22 cellular contexts compared by ENCODE assay signal in genomic region chr10:6174201-6174874, GRCh38. TPM values are rescaled to one million over a fixed set of nuclear protein-coding genes. Genes with fewer than 3 reads are reported as not detected.
DNase-seq lines count a peak whose midpoint lies in the region; ATAC-seq, FAIRE-seq and TF ChIP-seq lines count a peak whose summit lies in the region.
"Had no signal": no experiment of that assay in that cellular context is flagged by ENCODE, and none has a peak within 500 bp of the region (broad histone marks: within the 10 kb centered on the region; RNA-seq: fewer than 3 reads in every experiment).

No MANE protein-coding gene starts in this region.

- H3K27ac ChIP-seq in K562 (ENCODE audit: extremely low read depth, low read depth, low read length) = no peak overlapping the region
- peak overlapping the region; percentile 88 for H3K27ac ChIP-seq in layer of hippocampus (ENCODE audit: low read depth, low read length)
- H3K27ac ChIP-seq in substantia nigra (ENCODE audit: low read depth, low read length, poor library complexity, severe bottlenecking) = peak overlapping the region; percentile 91
- H3K27ac ChIP-seq: A549, brain microvascular endothelial cell, vagina had no signal

- peak; percentile 40 for FAIRE-seq in K562 (lab: Jason Lieb, UNC)
- FAIRE-seq: A549 had no signal

- TF ChIP-seq CTCF in activated CD8-positive, alpha-beta T cell treated with anti-CD3 and anti-CD28 coated beads for 36 hours (IDR thresholded peaks at IDR 0.05) = no peak
- TF ChIP-seq CTCF in K562 (IDR thresholded peaks at IDR 0.05 in 2 of 3, conservative IDR thresholded peaks at IDR 0.05 in 1 of 3; ENCODE audit: insufficient read depth in 2 of 3, low read depth in 1 of 3, low read length in 3 of 3) = no peak

- TF ChIP-seq RAD21 in K562 (CRISPR knock-in tag; conservative IDR thresholded peaks at IDR 0.05 in 1 of 2, IDR thresholded peaks at IDR 0.05 in 1 of 2) = no peak

- no peaks in the 10 kb centered on the region for H3K9me3 ChIP-seq in K562 (replicated peaks; ENCODE audit: control insufficient read depth, insufficient read depth, low read depth, low read length)
- H3K9me3 ChIP-seq: A549, vagina had no signal

- intact Hi-C loops in activated CD8-positive, alpha-beta T cell treated with anti-CD3 and anti-CD28 coated beads for 36 hours (cut with micrococcal nuclease) = no loop called here
- intact Hi-C loops in K562 (cut with micrococcal nuclease) = no loop called here

- peaks cover 70% of the 10 kb centered on the region for H3K4me1 Mint-ChIP-seq in activated CD8-positive, alpha-beta T cell treated with anti-CD3 and anti-CD28 coated beads for 36 hours (ENCODE audit: low read depth)
- peaks cover 66% of the 10 kb centered on the region for H3K4me1 Mint-ChIP-seq in activated CD8-positive, alpha-beta T cell treated with anti-CD3 and anti-CD28 coated beads, Interleukin-2, amount 10 ng/mL, durations not matched to agents 7 days and 5 days (ENCODE audit: low read depth)

- no peak for TF ChIP-seq POLR2A in K562 (conservative IDR thresholded peaks at IDR 0.05)

- H3K27me3 Mint-ChIP-seq in activated CD8-positive, alpha-beta T cell treated with anti-CD3 and anti-CD28 coated beads for 36 hours = no peaks in the 10 kb centered on the region
- no peaks in the 10 kb centered on the region for H3K27me3 Mint-ChIP-seq in activated CD8-positive, alpha-beta T cell treated with anti-CD3 and anti-CD28 coated beads, Interleukin-2, amount 10 ng/mL, durations not matched to agents 7 days and 5 days (ENCODE audit: low read depth)

- BruUV-seq in K562 (replicated peaks; lab: Mats Ljungman, UMichigan) = no TSS peak

- no peak overlapping the region for H3K4me3 ChIP-seq in K562
- H3K4me3 ChIP-seq: A549, vagina had no signal

- peaks cover 83% of the 10 kb centered on the region for H3K79me2 ChIP-seq in K562 (ENCODE audit: control insufficient read depth, insufficient read depth, low read length)

- peaks cover 26% of the 10 kb centered on the region; the same call in 2 of the 3 replicates for H3K36me3 ChIP-seq in K562 (ENCODE audit: control insufficient read depth, insufficient read depth, low read length)
- H3K36me3 ChIP-seq: brain microvascular endothelial cell, vagina had no signal

- H3K36me3 Mint-ChIP-seq in activated CD8-positive, alpha-beta T cell treated with anti-CD3 and anti-CD28 coated beads for 36 hours (ENCODE audit: low read depth) = peaks cover 40% of the 10 kb centered on the region
- H3K36me3 Mint-ChIP-seq in activated CD8-positive, alpha-beta T cell treated with anti-CD3 and anti-CD28 coated beads, Interleukin-2, amount 10 ng/mL, durations not matched to agents 7 days and 5 days (ENCODE audit: low read depth) = peaks cover 18% of the 10 kb centered on the region

- no peak for ATAC-seq in activated CD8-positive, alpha-beta T cell treated with anti-CD3 and anti-CD28 coated beads for 36 hours
- no peak for ATAC-seq in activated CD8-positive, alpha-beta T cell treated with anti-CD3 and anti-CD28 coated beads, Interleukin-2, amount 10 ng/mL, durations not matched to agents 7 days and 5 days
- no peak for ATAC-seq in K562
- no peak for ATAC-seq in HG03175 (IDR thresholded peaks at IDR 0.05; ENCODE audit: unreplicated experiment)
- ATAC-seq: A549; activated CD4-positive, CD25-positive, alpha-beta regulatory T cell treated with anti-CD3 and anti-CD28 coated beads, Interleukin-2, amount 50 U/mL, for 24 hours had no signal

- CTCF ChIA-PET in activated CD8-positive, alpha-beta T cell treated with anti-CD3 and anti-CD28 coated beads for 36 hours (lab: Charles Lee) = interaction anchor here (0.9 to 2.9 kb wide), 9 partner anchors 8 to 232 kb away, joined by 3 to 19 read pairs (median 4); partner anchors contain the start of gene PFKFB3
- CTCF ChIA-PET in activated CD8-positive, alpha-beta T cell treated with anti-CD3 and anti-CD28 coated beads, Interleukin-2, amount 10 ng/mL, durations not matched to agents 7 days and 5 days (lab: Charles Lee) = interaction anchor here (0.9 to 4.5 kb wide), 7 partner anchors 9 to 236 kb away, joined by 3 to 93 read pairs (median 21); partner anchors contain the start of gene PFKFB3
- CTCF ChIA-PET in K562 (lab: Yijun Ruan, JAX; ENCODE audit: low intra/inter-chr PET ratio) = no interaction called here

- no peak for TF ChIP-seq EP300 in K562 (IDR thresholded peaks at IDR 0.05; ENCODE audit: low read length)

- no peak overlapping the region for H3K4me3 Mint-ChIP-seq in activated CD8-positive, alpha-beta T cell treated with anti-CD3 and anti-CD28 coated beads for 36 hours
- H3K4me3 Mint-ChIP-seq in activated CD8-positive, alpha-beta T cell treated with anti-CD3 and anti-CD28 coated beads, Interleukin-2, amount 10 ng/mL, durations not matched to agents 7 days and 5 days = no peak overlapping the region
- H3K4me3 Mint-ChIP-seq: activated naive CD4-positive, alpha-beta T cell treated with anti-CD3 and anti-CD28 coated beads for 36 hours had no signal

- H3K9me3 Mint-ChIP-seq in activated CD8-positive, alpha-beta T cell treated with anti-CD3 and anti-CD28 coated beads for 36 hours = no peaks in the 10 kb centered on the region
- no peaks in the 10 kb centered on the region for H3K9me3 Mint-ChIP-seq in activated CD8-positive, alpha-beta T cell treated with anti-CD3 and anti-CD28 coated beads, Interleukin-2, amount 10 ng/mL, durations not matched to agents 7 days and 5 days (ENCODE audit: insufficient read depth)
- H3K9me3 Mint-ChIP-seq: activated naive CD4-positive, alpha-beta T cell treated with anti-CD3 and anti-CD28 coated beads for 36 hours; T-helper 1 cell treated with Interleukin-12 subunit alpha and Interleukin-12 subunit beta and Interleukin-4 antibody, amounts not matched to agents 30 μg/mL and 1 μg/mL, for 36 hours had no signal

- WGBS in K562 (ENCODE audit: insufficient coverage, low coverage, missing lambda C conversion rate) = 93% methylated on average over 15 of the region's 22 CpGs

- peaks cover 68% of the 10 kb centered on the region for H4K20me1 ChIP-seq in K562 (replicated peaks; ENCODE audit: control insufficient read depth, insufficient read depth, low read length)

- peaks cover 3% of the 10 kb centered on the region for H3K9me1 ChIP-seq in K562 (ENCODE audit: control insufficient read depth, insufficient read depth, low read length)

- POLR2A ChIA-PET in activated CD8-positive, alpha-beta T cell treated with anti-CD3 and anti-CD28 coated beads for 36 hours (lab: Charles Lee) = interaction anchor here (1.9 kb wide), 1 partner anchor 11 kb away, joined by 7 read pairs; no protein-coding TSS in a partner anchor
- POLR2A ChIA-PET in activated CD8-positive, alpha-beta T cell treated with anti-CD3 and anti-CD28 coated beads, Interleukin-2, amount 10 ng/mL, durations not matched to agents 7 days and 5 days (lab: Charles Lee) = no interaction called here
- POLR2A ChIA-PET in K562 (lab: Yijun Ruan, JAX) = interaction anchor here (1.3 to 2.1 kb wide), 2 partner anchors 10 to 12 kb away, joined by 3 to 6 read pairs; no protein-coding TSS in a partner anchor

- H3K27ac Mint-ChIP-seq in activated CD8-positive, alpha-beta T cell treated with anti-CD3 and anti-CD28 coated beads for 36 hours = peak overlapping the region; percentile 58
- no peak overlapping the region for H3K27ac Mint-ChIP-seq in activated CD8-positive, alpha-beta T cell treated with anti-CD3 and anti-CD28 coated beads, Interleukin-2, amount 10 ng/mL, durations not matched to agents 7 days and 5 days

- peaks cover 0 to 24% of the 10 kb centered on the region in 2 experiments; a peak in 2 of 5 replicates for H3K4me1 ChIP-seq in K562 (replicated peaks in 1 of 2; ENCODE audit: control insufficient read depth in 2 of 2, insufficient read depth in 2 of 2, low read length in 2 of 2)

- H2AFZ ChIP-seq in K562 (ENCODE audit: low read depth, low read length) = no peak overlapping the region

- no peak overlapping the region for H3K4me2 ChIP-seq in K562 (ENCODE audit: insufficient read depth, low read length)
- H3K4me2 ChIP-seq: A549 had no signal

- H3K27me3 ChIP-seq in K562 (ENCODE audit: control insufficient read depth in 2 of 2, insufficient read depth in 2 of 2, low read length in 2 of 2) = no peaks in the 10 kb centered on the region
- H3K27me3 ChIP-seq in layer of hippocampus (ENCODE audit: control insufficient read depth, insufficient read depth, low read length) = no peaks in the 10 kb centered on the region
- H3K27me3 ChIP-seq: brain microvascular endothelial cell, vagina had no signal

- no peak for DNase-seq in activated CD8-positive, alpha-beta T cell treated with anti-CD3 and anti-CD28 coated beads for 36 hours
- no peak for DNase-seq in activated CD8-positive, alpha-beta T cell treated with anti-CD3 and anti-CD28 coated beads, Interleukin-2, amount 10 ng/mL, durations not matched to agents 7 days and 5 days
- DNase-seq in K562 (ENCODE audit: extremely low read depth in 1 of 4, low spot score in 3 of 4) = no peak
- peak in 35 of 49 donors; percentile 15 to 78 (median 44) for DNase-seq in substantia nigra (lab: John Stamatoyannopoulos, UW)
- DNase-seq in NCI-H510A treated with DMSO at 0.1 percent for 48 hours (lab: John Stamatoyannopoulos, UW) = no peak
- no peak for DNase-seq in stimulated activated CD8-positive, alpha-beta memory T cell treated with anti-CD3 and anti-CD28 coated beads, Interleukin-4, amount 100 ng/mL, for 48 hours
- DNase-seq: activated CD8-positive, alpha-beta memory T cell treated with anti-CD3 and anti-CD28 coated beads, Interleukin-2, amount 50 U/mL, for 4 hours; activated naive CD4-positive, alpha-beta T cell treated with anti-CD3 and anti-CD28 coated beads for 36 hours; brain microvascular endothelial cell; effector CD4-positive, alpha-beta T cell; EL; Kasumi-1; NCI-H1417 treated with DMSO at 0.1 percent for 48 hours; NCI-H345; stimulated activated CD4-positive, alpha-beta T cell treated with anti-CD3 and anti-CD28 coated beads, Interleukin-12 subunit alpha, Interleukin-12 subunit beta, amount 100 ng/mL, for 4 hours; stimulated activated naive CD4-positive, alpha-beta T cell treated with Interleukin-2 at 50 U/mL for 16 hours had no signal

- 0 out of 4 replicates have a peak overlapping the region, but pooled peaks of 1 of the 2 experiments have one; percentile 42 for H3K9ac ChIP-seq in K562 (ENCODE audit: insufficient read depth in 1 of 2, low read depth in 2 of 2, low read length in 2 of 2)

- in situ Hi-C loops in K562 (cut with MboI) = no loop called here

RNA-seq across cellular contexts. Expression of gene PFKFB3, which starts 28.4 kb away (rescaled TPM):
- total RNA-seq in activated CD8-positive, alpha-beta T cell treated with anti-CD3 and anti-CD28 coated beads for 36 hours = 100 to 1,000 TPM; 107 to 117 TPM
- total RNA-seq in activated CD8-positive, alpha-beta T cell treated with anti-CD3 and anti-CD28 coated beads, Interleukin-2, amount 10 ng/mL, durations not matched to agents 7 days and 5 days = 10 to 100 TPM; 93.0 to 97.3 TPM
- 25.5 and 39.0 TPM in 2 replicates for total RNA-seq in K562 (2011; cell fraction: chromatin; rRNA removed; ENCODE audit: low replicate concordance)
- 19.2 and 20.8 TPM in 2 replicates for total RNA-seq in K562 (2011; cell fraction: nucleolus; rRNA removed)
- 15.2 and 16.8 TPM in 2 replicates for total RNA-seq in K562 (2011; cell fraction: nucleoplasm; rRNA removed)
- total RNA-seq in K562 (2014; rRNA removed) = 7.1 and 8.7 TPM in 2 replicates
- total RNA-seq in K562 (2014; rRNA removed; fragmentation: Illumina TruSeq; extraction: Trizol) = 7.3 and 8.5 TPM in 2 replicates
- 7.8 and 8.5 TPM in 2 replicates for total RNA-seq in K562 (2015; rRNA removed; fragmentation: Illumina TruSeq; extraction: Trizol)
- 21.1 and 21.6 TPM in 2 replicates for total RNA-seq in K562 (2021)
- 7.8 and 11.2 TPM in 2 replicates for polyA plus RNA-seq in K562 (2011; rRNA removed)
- polyA plus RNA-seq in K562 (2011; cell fraction: cytosol; rRNA removed) = 8.6 and 13.1 TPM in 2 replicates
- 17.4 and 21.2 TPM in 2 replicates for polyA plus RNA-seq in K562 (2011; cell fraction: nucleus; rRNA removed)
- polyA plus RNA-seq in K562 (2012) = 9.6 and 10.0 TPM in 2 replicates
- polyA plus RNA-seq in K562 (2014; fragmentation: Illumina TruSeq; extraction: Trizol) = 15.0 TPM in 2 replicates
- under 1 TPM; 0.46 to 0.73 TPM for polyA plus RNA-seq in K562 (2014; fragmentation: Nextera tagmentation; extraction: Ambion mirVana)
- 8.4 and 10.4 TPM in 2 replicates for polyA plus RNA-seq in K562 (2014; rRNA removed)
- polyA minus RNA-seq in K562 (2011; rRNA and poly(A)+ RNA removed) = 9.6 and 9.7 TPM in 2 replicates
- 5.0 TPM in 2 replicates for polyA minus RNA-seq in K562 (2011; cell fraction: cytosol; rRNA and poly(A)+ RNA removed)
- polyA minus RNA-seq in K562 (2011; cell fraction: nucleus; rRNA and poly(A)+ RNA removed) = 7.9 and 14.4 TPM in 2 replicates

Comparison
In these comparisons a context has a peak if more than half of its experiments do, and no peak if none do; other contexts are left out.
1. DNase-seq: peak in substantia nigra (35 of 49); none in activated CD8-positive, alpha-beta T cell treated with anti-CD3 and anti-CD28 coated beads for 36 hours (single experiment), activated CD8-positive, alpha-beta T cell treated with anti-CD3 and anti-CD28 coated beads, Interleukin-2, amount 10 ng/mL, durations not matched to agents 7 days and 5 days (single experiment), K562 (0 of 4), NCI-H510A treated with DMSO at 0.1 percent for 48 hours (single experiment) and stimulated activated CD8-positive, alpha-beta memory T cell treated with anti-CD3 and anti-CD28 coated beads, Interleukin-4, amount 100 ng/mL, for 48 hours (single experiment).